ENCODE assay signal across 1 cellular context in genomic region chr18:3966246-3966984, GRCh38.
TF ChIP-seq lines count a peak whose summit lies in the region.

No MANE protein-coding gene starts in this region.

TF ChIP-seq in SK-N-SH treated with all-trans-retinoic acid at 6 μM for 48 hours, 23 proteins besides CTCF, POLR2A, EP300 and RAD21 (continued from another document):
- TF ChIP-seq POU6F1 (CRISPR knock-in tag; IDR thresholded peaks at IDR 0.05; ENCODE audit: borderline replicate concordance, low read depth) (no peak), ISL1 (CRISPR knock-in tag; IDR thresholded peaks at IDR 0.05) (no peak), ZNF565 (CRISPR knock-in tag; conservative IDR thresholded peaks at IDR 0.05; ENCODE audit: low read depth) (no peak), PATZ1 (CRISPR knock-in tag; IDR thresholded peaks at IDR 0.05; ENCODE audit: borderline replicate concordance) (no peak), GLIS3 (CRISPR knock-in tag; IDR thresholded peaks at IDR 0.05) (no peak), ZC3H10 (CRISPR knock-in tag; IDR thresholded peaks at IDR 0.05) (no peak), CSRNP3 (CRISPR knock-in tag; IDR thresholded peaks at IDR 0.05) (no peak)
